1 cellular context compared by ENCODE assay signal in the genomic region with DNA sequence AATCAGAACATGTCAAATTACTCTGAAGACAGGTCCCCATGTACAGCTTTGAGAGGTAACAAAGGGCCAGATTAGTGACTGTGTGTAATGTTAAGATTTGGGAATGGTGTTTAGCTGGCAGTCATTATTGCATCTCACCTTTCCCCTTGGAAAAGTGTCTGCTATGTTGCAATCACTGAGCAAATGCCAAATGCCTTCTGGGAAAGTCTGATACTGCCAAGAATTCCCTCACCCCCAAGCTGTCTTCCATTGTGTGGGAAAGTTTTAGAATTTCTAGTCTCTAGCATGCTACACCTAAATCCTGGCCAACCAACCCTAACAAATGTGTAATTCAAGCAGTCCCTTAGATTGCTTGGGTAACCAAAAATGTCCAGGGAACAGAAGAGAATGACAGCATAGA.
TF ChIP-seq lines count a peak whose summit lies in the region.

No MANE protein-coding gene starts in this region.

TF ChIP-seq in liver, 16 proteins besides CTCF, POLR2A, EP300 and RAD21 (continued from another document):
- TF ChIP-seq HNF4G (IDR thresholded peaks at IDR 0.05) (peak; percentile 43), GABPA (IDR thresholded peaks at IDR 0.05 in 1 of 2, conservative IDR thresholded peaks at IDR 0.05 in 1 of 2) (no peak), FOXA1 (IDR thresholded peaks at IDR 0.05) (peak; percentile 65), EGR1 (IDR thresholded peaks at IDR 0.05; ENCODE audit: low read depth in 2 of 2) (peak in 1 of 2 donors; percentile 71), RXRA (IDR thresholded peaks at IDR 0.05) (peak; percentile 54 to 88), NR2F2 (IDR thresholded peaks at IDR 0.05) (no peak)
- TF ChIP-seq, protein P1, sequence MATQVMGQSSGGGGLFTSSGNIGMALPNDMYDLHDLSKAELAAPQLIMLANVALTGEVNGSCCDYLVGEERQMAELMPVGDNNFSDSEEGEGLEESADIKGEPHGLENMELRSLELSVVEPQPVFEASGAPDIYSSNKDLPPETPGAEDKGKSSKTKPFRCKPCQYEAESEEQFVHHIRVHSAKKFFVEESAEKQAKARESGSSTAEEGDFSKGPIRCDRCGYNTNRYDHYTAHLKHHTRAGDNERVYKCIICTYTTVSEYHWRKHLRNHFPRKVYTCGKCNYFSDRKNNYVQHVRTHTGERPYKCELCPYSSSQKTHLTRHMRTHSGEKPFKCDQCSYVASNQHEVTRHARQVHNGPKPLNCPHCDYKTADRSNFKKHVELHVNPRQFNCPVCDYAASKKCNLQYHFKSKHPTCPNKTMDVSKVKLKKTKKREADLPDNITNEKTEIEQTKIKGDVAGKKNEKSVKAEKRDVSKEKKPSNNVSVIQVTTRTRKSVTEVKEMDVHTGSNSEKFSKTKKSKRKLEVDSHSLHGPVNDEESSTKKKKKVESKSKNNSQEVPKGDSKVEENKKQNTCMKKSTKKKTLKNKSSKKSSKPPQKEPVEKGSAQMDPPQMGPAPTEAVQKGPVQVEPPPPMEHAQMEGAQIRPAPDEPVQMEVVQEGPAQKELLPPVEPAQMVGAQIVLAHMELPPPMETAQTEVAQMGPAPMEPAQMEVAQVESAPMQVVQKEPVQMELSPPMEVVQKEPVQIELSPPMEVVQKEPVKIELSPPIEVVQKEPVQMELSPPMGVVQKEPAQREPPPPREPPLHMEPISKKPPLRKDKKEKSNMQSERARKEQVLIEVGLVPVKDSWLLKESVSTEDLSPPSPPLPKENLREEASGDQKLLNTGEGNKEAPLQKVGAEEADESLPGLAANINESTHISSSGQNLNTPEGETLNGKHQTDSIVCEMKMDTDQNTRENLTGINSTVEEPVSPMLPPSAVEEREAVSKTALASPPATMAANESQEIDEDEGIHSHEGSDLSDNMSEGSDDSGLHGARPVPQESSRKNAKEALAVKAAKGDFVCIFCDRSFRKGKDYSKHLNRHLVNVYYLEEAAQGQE (IDR thresholded peaks at IDR 0.05): peak; percentile 45
- TF ChIP-seq, protein P2, sequence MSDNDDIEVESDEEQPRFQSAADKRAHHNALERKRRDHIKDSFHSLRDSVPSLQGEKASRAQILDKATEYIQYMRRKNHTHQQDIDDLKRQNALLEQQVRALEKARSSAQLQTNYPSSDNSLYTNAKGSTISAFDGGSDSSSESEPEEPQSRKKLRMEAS (IDR thresholded peaks at IDR 0.05): peak; percentile 74
